Comparison of ENCODE assay signal across 20 cellular contexts in genomic region chr14:37032863-37033262, GRCh38.
DNase-seq lines count a peak whose midpoint lies in the region; ATAC-seq, FAIRE-seq and TF ChIP-seq lines count a peak whose summit lies in the region.
"Had no signal": no experiment of that assay in that cellular context is flagged by ENCODE, and none has a peak within 500 bp of the region (broad histone marks: within the 10 kb centered on the region; RNA-seq: fewer than 3 reads in every experiment).

No MANE protein-coding gene starts in this region.

- WGBS in HepG2 (ENCODE audit: low lambda C conversion rate): 25% methylated on average over 1 of the region's 1 CpG
- 69% methylated on average over 1 of the region's 1 CpG for WGBS in right lobe of liver (ENCODE audit: insufficient coverage, low coverage, low lambda C conversion rate, missing lambda C conversion rate)
- 78% methylated on average over 1 of the region's 1 CpG for WGBS in K562 (ENCODE audit: insufficient coverage, low coverage, missing lambda C conversion rate)

- POLR2A ChIA-PET in HepG2 (lab: Yijun Ruan, JAX): no interaction called here
- POLR2A ChIA-PET in K562 (lab: Yijun Ruan, JAX): no interaction called here

- peaks cover 15% of the 10 kb centered on the region for H3K4me1 ChIP-seq in HepG2 (ENCODE audit: insufficient read depth, low read length)
- H3K4me1 ChIP-seq in right lobe of liver: no peaks in the 10 kb centered on the region
- no peaks in the 10 kb centered on the region for H3K4me1 ChIP-seq in K562 (replicated peaks in 1 of 2; ENCODE audit: control insufficient read depth in 2 of 2, insufficient read depth in 2 of 2, low read length in 2 of 2)

- BruUV-seq in HepG2 (replicated peaks; lab: Mats Ljungman, UMichigan): no TSS peak
- BruUV-seq in K562 (replicated peaks; lab: Mats Ljungman, UMichigan): no TSS peak

- DNase-seq in HepG2 (ENCODE audit: low spot score) (no peak), right lobe of liver (no peak), K562 (ENCODE audit: extremely low read depth in 1 of 4, low spot score in 3 of 4) (no peak), cerebellar nuclear complex (lab: John Stamatoyannopoulos, UW) (no peak), LoVo (ENCODE audit: low spot score) (no peak)
- DNase-seq: AML-193; Caco-2; Calu3; CD4-positive, alpha-beta T cell; CD8-positive, alpha-beta T cell; DMS79 treated with DMSO at 0.1 percent for 48 hours; GF-D8 had no signal

- H3K4me3 ChIP-seq in HepG2 (replicated peaks in 1 of 3; ENCODE audit: insufficient read depth in 1 of 3, low read depth in 2 of 3, low read length in 3 of 3) (no peak overlapping the region), right lobe of liver (no peak overlapping the region), K562 (no peak overlapping the region)
- H3K4me3 ChIP-seq: A549; BLaER1 treated with 17β-estradiol and CSF1 and Interleukin-3, amounts not matched to agents 10 nM and 100 nM had no signal

- TF ChIP-seq CTCF in HepG2 (CRISPR knock-in tag; IDR thresholded peaks at IDR 0.05): no peak
- no peak for TF ChIP-seq CTCF in right lobe of liver (IDR thresholded peaks at IDR 0.05)
- TF ChIP-seq CTCF in K562 (IDR thresholded peaks at IDR 0.05 in 2 of 3, conservative IDR thresholded peaks at IDR 0.05 in 1 of 3; ENCODE audit: insufficient read depth in 2 of 3, low read depth in 1 of 3, low read length in 3 of 3): no peak

- CTCF ChIA-PET in HepG2 (lab: Yijun Ruan, JAX; ENCODE audit: low intra/inter-chr PET ratio, low total read pairs): no interaction called here
- CTCF ChIA-PET in K562 (lab: Yijun Ruan, JAX; ENCODE audit: low intra/inter-chr PET ratio): no interaction called here

- H3K9me3 ChIP-seq in HepG2 (ENCODE audit: low read length) (no peaks in the 10 kb centered on the region), right lobe of liver (no peaks in the 10 kb centered on the region), K562 (replicated peaks; ENCODE audit: control insufficient read depth, insufficient read depth, low read depth, low read length) (no peaks in the 10 kb centered on the region)
- H3K9me3 ChIP-seq: A549; BLaER1 treated with 17β-estradiol and CSF1 and Interleukin-3, amounts not matched to agents 10 nM and 100 nM; Caco-2 had no signal

- in situ Hi-C loops in HepG2 (cut with HindIII; ENCODE audit: extremely low pct_ligation_motif_present, low pct_unique_long_range_greater_than_20kb) (no loop called here), K562 (cut with MboI) (no loop called here)

- H2AFZ ChIP-seq in HepG2 (ENCODE audit: low read length) (no peak overlapping the region), K562 (ENCODE audit: low read depth, low read length) (no peak overlapping the region)

- ATAC-seq in HepG2 (no peak), right lobe of liver (no peak), K562 (no peak)
- ATAC-seq: A549; CD8-positive, alpha-beta T cell had no signal

- H3K27ac ChIP-seq in HepG2 (ENCODE audit: extremely low read length, insufficient read depth, low read length) (no peak overlapping the region), right lobe of liver (no peak overlapping the region), K562 (ENCODE audit: extremely low read depth, low read depth, low read length) (no peak overlapping the region)
- H3K27ac ChIP-seq: 22Rv1; A549; BLaER1 treated with 17β-estradiol and CSF1 and Interleukin-3, amounts not matched to agents 10 nM and 100 nM; C4-2B had no signal

- H3K36me3 ChIP-seq in HepG2 (replicated peaks in 1 of 2; ENCODE audit: control insufficient read depth in 1 of 2, insufficient read depth in 2 of 2, low read length in 2 of 2) (no peaks in the 10 kb centered on the region), right lobe of liver (no peaks in the 10 kb centered on the region), K562 (ENCODE audit: control insufficient read depth, insufficient read depth, low read length) (no peaks in the 10 kb centered on the region)
- H3K36me3 ChIP-seq: BLaER1 treated with 17β-estradiol and CSF1 and Interleukin-3, amounts not matched to agents 10 nM and 100 nM had no signal

- H3K4me2 ChIP-seq in HepG2 (ENCODE audit: low read depth, low read length) (no peak overlapping the region), K562 (ENCODE audit: insufficient read depth, low read length) (no peak overlapping the region)
- H3K4me2 ChIP-seq: A549; BLaER1 treated with 17β-estradiol and CSF1 and Interleukin-3, amounts not matched to agents 10 nM and 100 nM had no signal

- H3K9ac ChIP-seq in HepG2 (ENCODE audit: insufficient read depth, low read depth, low read length) (no peak overlapping the region), K562 (ENCODE audit: insufficient read depth in 1 of 2, low read depth in 2 of 2, low read length in 2 of 2) (no peak overlapping the region)
- H3K9ac ChIP-seq: BLaER1 treated with 17β-estradiol and CSF1 and Interleukin-3, amounts not matched to agents 10 nM and 100 nM had no signal

- H3K79me2 ChIP-seq in HepG2 (ENCODE audit: insufficient read depth, low read length) (no peaks in the 10 kb centered on the region), K562 (ENCODE audit: control insufficient read depth, insufficient read depth, low read length) (0 out of 3 replicates have a peak, but pooled peaks cover 2% of the 10 kb centered on the region)

- TF ChIP-seq EP300 in HepG2 (IDR thresholded peaks at IDR 0.05; ENCODE audit: low read depth in 2 of 2, low read length in 2 of 2): no peak
- no peak for TF ChIP-seq EP300 in HepG2 (CRISPR knock-in tag; IDR thresholded peaks at IDR 0.05; ENCODE audit: borderline replicate concordance)
- no peak for TF ChIP-seq EP300 in K562 (IDR thresholded peaks at IDR 0.05; ENCODE audit: low read length)

- intact Hi-C loops in HepG2 (cut with micrococcal nuclease; ENCODE audit: unreplicated experiment): no loop called here
- intact Hi-C loops in right lobe of liver (cut with DNase I): no loop called here
- intact Hi-C loops in K562 (cut with micrococcal nuclease): no loop called here

- no peaks in the 10 kb centered on the region for H3K9me1 ChIP-seq in K562 (ENCODE audit: control insufficient read depth, insufficient read depth, low read length)

- TF ChIP-seq RAD21 in HepG2 (CRISPR knock-in tag; IDR thresholded peaks at IDR 0.05) (no peak), K562 (CRISPR knock-in tag; conservative IDR thresholded peaks at IDR 0.05 in 1 of 2, IDR thresholded peaks at IDR 0.05 in 1 of 2) (no peak)

- H4K20me1 ChIP-seq in HepG2 (ENCODE audit: insufficient read depth, low read length) (no peaks in the 10 kb centered on the region), K562 (replicated peaks; ENCODE audit: control insufficient read depth, insufficient read depth, low read length) (no peaks in the 10 kb centered on the region)
- H4K20me1 ChIP-seq: BLaER1 treated with 17β-estradiol and CSF1 and Interleukin-3, amounts not matched to agents 10 nM and 100 nM had no signal

- TF ChIP-seq POLR2A in HepG2 (IDR thresholded peaks at IDR 0.05; ENCODE audit: insufficient read depth in 1 of 2, low read depth in 2 of 2, low read length in 2 of 2) (no peak), right lobe of liver (IDR thresholded peaks at IDR 0.05) (no peak), K562 (conservative IDR thresholded peaks at IDR 0.05) (no peak)

- H3K27me3 ChIP-seq in HepG2 (ENCODE audit: control insufficient read depth in 1 of 2, insufficient read depth in 2 of 2, low read length in 2 of 2): no peaks in the 10 kb centered on the region
- H3K27me3 ChIP-seq in right lobe of liver: no peaks in the 10 kb centered on the region
- no peaks in the 10 kb centered on the region for H3K27me3 ChIP-seq in K562 (ENCODE audit: control insufficient read depth in 2 of 2, insufficient read depth in 2 of 2, low read length in 2 of 2)
- H3K27me3 ChIP-seq: BLaER1 treated with 17β-estradiol and CSF1 and Interleukin-3, amounts not matched to agents 10 nM and 100 nM had no signal

- no peak for FAIRE-seq in HepG2 (lab: Jason Lieb, UNC)
- FAIRE-seq in K562 (lab: Jason Lieb, UNC): no peak
- FAIRE-seq: A549, D721Med, G401.6, GM12891, GM19239 had no signal

TF ChIP-seq in HepG2, 621 proteins besides CTCF, POLR2A, EP300 and RAD21:
- no peak for TF ChIP-seq PAWR (CRISPR knock-in tag; IDR thresholded peaks at IDR 0.05; ENCODE audit: borderline replicate concordance)
- TF ChIP-seq LCORL (IDR thresholded peaks at IDR 0.05): no peak
- no peak for TF ChIP-seq LCORL (CRISPR knock-in tag; IDR thresholded peaks at IDR 0.05)
- TF ChIP-seq CEBPB (IDR thresholded peaks at IDR 0.05; ENCODE audit: borderline replicate concordance, low read depth, low read length): peak; percentile 88; the same call in 1 of the 2 replicates
TF ChIP-seq in HepG2: peak in this region for 1.

TF ChIP-seq in K562, 482 proteins besides CTCF, POLR2A, EP300 and RAD21 (continues in another document):
- TF ChIP-seq CEBPB (tag; IDR thresholded peaks at IDR 0.05): peak; percentile 49; the same call in 1 of the 2 replicates
- no peak for TF ChIP-seq DEAF1 (CRISPR knock-in tag; IDR thresholded peaks at IDR 0.05)
- TF ChIP-seq MLX (CRISPR knock-in tag; conservative IDR thresholded peaks at IDR 0.05): no peak
- TF ChIP-seq CEBPG (CRISPR knock-in tag; IDR thresholded peaks at IDR 0.05): no peak
- TF ChIP-seq CEBPG (tag; conservative IDR thresholded peaks at IDR 0.05 in 1 of 2, IDR thresholded peaks at IDR 0.05 in 1 of 2): 0 out of 4 replicates have a peak, but pooled peaks of 1 of the 2 experiments have one; percentile 30
- TF ChIP-seq ZNF143 (CRISPR knock-in tag; IDR thresholded peaks at IDR 0.05): no peak
- no peak for TF ChIP-seq ZNF436 (CRISPR knock-in tag; IDR thresholded peaks at IDR 0.05)
- TF ChIP-seq ETV1 (tag; conservative IDR thresholded peaks at IDR 0.05; ENCODE audit: low read depth): no peak

Comparison
In these comparisons a context has a peak if more than half of its experiments do, and no peak if none do; other contexts are left out.
1. Of the 241 proteins assayed by ChIP-seq in both HepG2 and K562: peak only in HepG2: none; only in K562: none; in both: CEBPB; in neither: 239; mixed calls (peak in some experiments, not most) for 1.